1 cellular context compared by ENCODE assay signal in genomic region chr10:17214991-17215781, GRCh38.
A peak's percentile ranks its signal among the peaks of the same experiment; 100 is the strongest.
TF ChIP-seq lines count a peak whose summit lies in the region.

No MANE protein-coding gene starts in this region.

TF ChIP-seq in HepG2, 621 proteins besides CTCF, POLR2A, EP300 and RAD21:
- TF ChIP-seq ZNF850 (CRISPR knock-in tag; conservative IDR thresholded peaks at IDR 0.05) (no peak), HOMEZ (CRISPR knock-in tag; IDR thresholded peaks at IDR 0.05; ENCODE audit: low read depth) (no peak), ZFP90 (CRISPR knock-in tag; IDR thresholded peaks at IDR 0.05; ENCODE audit: borderline replicate concordance) (no peak), ZNF724P (CRISPR knock-in tag; IDR thresholded peaks at IDR 0.05; ENCODE audit: borderline replicate concordance) (no peak), ZNF12 (CRISPR knock-in tag; IDR thresholded peaks at IDR 0.05) (no peak), PRDM10 (CRISPR knock-in tag; IDR thresholded peaks at IDR 0.05; ENCODE audit: low read depth) (peak; percentile 87), PITX1 (CRISPR knock-in tag; IDR thresholded peaks at IDR 0.05) (no peak), SNRNP70 (IDR thresholded peaks at IDR 0.05; ENCODE audit: low read depth, low read length) (no peak)
